In the genomic region with DNA sequence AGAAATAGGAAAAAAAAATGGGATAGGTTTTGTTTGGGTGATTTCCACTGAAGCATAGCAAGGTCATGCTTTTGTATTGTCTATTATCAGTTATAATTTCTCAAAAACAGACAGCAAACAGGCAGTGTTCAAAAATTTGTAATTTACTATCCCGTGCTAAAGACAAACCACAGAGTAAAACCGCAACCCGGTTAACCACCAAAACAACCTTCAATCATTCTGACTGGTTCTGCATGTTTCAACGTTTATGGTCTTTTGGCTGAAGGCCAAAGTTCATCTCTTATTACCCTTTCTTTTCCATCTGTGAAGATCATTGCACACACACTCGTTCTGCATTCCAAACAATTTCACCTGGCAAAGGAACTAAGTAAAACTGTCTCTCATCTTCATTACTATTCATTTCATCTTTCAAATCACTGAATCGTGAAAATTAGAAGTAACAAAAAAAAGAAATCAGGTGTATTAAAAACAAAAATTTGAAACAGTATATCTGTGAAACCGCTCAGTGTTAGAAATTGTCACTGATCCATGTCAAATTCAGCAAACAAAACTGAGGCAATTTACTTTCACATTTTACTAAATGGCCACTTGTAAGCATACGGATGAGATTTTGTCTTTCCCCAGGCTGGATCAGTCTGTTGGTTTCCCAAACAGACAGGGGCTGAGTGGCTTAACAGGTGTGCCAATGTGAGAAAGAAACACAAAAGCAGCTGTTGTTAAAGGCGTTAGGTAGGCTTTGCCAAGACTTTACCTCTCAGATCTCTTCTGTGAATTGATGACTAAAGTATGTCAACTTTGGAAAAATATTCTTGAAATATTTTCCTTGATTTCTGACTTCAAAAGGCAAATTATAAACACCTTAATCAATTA, we compare ENCODE assay signal across 10 cellular contexts.
DNase-seq lines count a peak whose midpoint lies in the region; ATAC-seq, FAIRE-seq and TF ChIP-seq lines count a peak whose summit lies in the region.
"Had no signal": no experiment of that assay in that cellular context is flagged by ENCODE, and none has a peak within 500 bp of the region (broad histone marks: within the 10 kb centered on the region; RNA-seq: fewer than 3 reads in every experiment).

No MANE protein-coding gene starts in this region.

- H3K4me3 ChIP-seq in pancreas, result peak overlapping the region in 1 of 4 donors; percentile 25
- H3K4me3 ChIP-seq: skin epidermis had no signal

- no peaks in the 10 kb centered on the region for H3K9me3 ChIP-seq in pancreas

- intact Hi-C loops in pancreas (cut with DNase I), result no loop called here

- TF ChIP-seq CTCF in pancreas (IDR thresholded peaks at IDR 0.05), result no peak

- ATAC-seq in pancreas (peak; percentile 68 to 87 (median 82)), HG03135 (IDR thresholded peaks at IDR 0.05; ENCODE audit: unreplicated experiment) (no peak), GM21717 (IDR thresholded peaks at IDR 0.05; ENCODE audit: unreplicated experiment) (no peak), HG03045 (IDR thresholded peaks at IDR 0.05; ENCODE audit: unreplicated experiment) (no peak)
- ATAC-seq: activated T-cell treated with anti-CD3 and anti-CD28 coated beads, Interleukin-2, amount 50 U/mL, for 72 hours had no signal

- 6 to 9% methylated on average over 9 of the region's 9 CpGs for WGBS in pancreas, 2 donors

- DNase-seq in KG1 (lab: John Stamatoyannopoulos, UW) (peak; percentile 73), NCI-H2081 (lab: John Stamatoyannopoulos, UW) (peak; percentile 69 to 88), OCI-M2 (lab: John Stamatoyannopoulos, UW; ENCODE audit: unreplicated experiment) (peak; percentile 91), pancreas (peak in 3 of 6 donors; percentile 19 to 38 (median 31))
- DNase-seq: activated T-cell treated with anti-CD3 and anti-CD28 coated beads, Interleukin-2, amount 50 U/mL, for 72 hours; cortex of kidney had no signal

- H3K27me3 ChIP-seq in pancreas, result no peaks in the 10 kb centered on the region

- H3K4me1 ChIP-seq in pancreas, result peaks cover 0 to 20% (median 12%) of the 10 kb centered on the region in 3 donors

- H3K27ac ChIP-seq in pancreas, result peak overlapping the region in 1 of 4 donors; percentile 28
- H3K27ac ChIP-seq: skin epidermis had no signal

- no peaks in the 10 kb centered on the region for H3K36me3 ChIP-seq in pancreas

- FAIRE-seq in pancreas (lab: Jason Lieb, UNC), result no peak

Comparison
In these comparisons a context has a peak if more than half of its experiments do, and no peak if none do; other contexts are left out.
1. ATAC-seq: peak in pancreas (4 of 4); none in HG03135 (single experiment), GM21717 (single experiment) and HG03045 (single experiment).